1 cellular context compared by ENCODE assay signal in genomic region chr1:23421752-23422312, GRCh38.
A peak's percentile ranks its signal among the peaks of the same experiment; 100 is the strongest.
TF ChIP-seq lines count a peak whose summit lies in the region.

No MANE protein-coding gene starts in this region.

TF ChIP-seq in IMR-90, 13 proteins besides CTCF, POLR2A, EP300 and RAD21 (continued from another document):
- TF ChIP-seq RCOR1 (IDR thresholded peaks at IDR 0.05; ENCODE audit: insufficient replicate concordance, low read length), result no peak
- no peak for TF ChIP-seq ELK1 (IDR thresholded peaks at IDR 0.05; ENCODE audit: borderline replicate concordance, low read depth, low read length)
- TF ChIP-seq MAFK (IDR thresholded peaks at IDR 0.05; ENCODE audit: low read depth, low read length), result no peak
- TF ChIP-seq MXI1 (IDR thresholded peaks at IDR 0.05; ENCODE audit: borderline replicate concordance, low read depth, low read length), result 0 out of 2 replicates have a peak, but pooled peaks have one; percentile 31
- TF ChIP-seq FOS (IDR thresholded peaks at IDR 0.05; ENCODE audit: low read depth, low read length), result 0 out of 2 replicates have a peak, but pooled peaks have one; percentile 13
